ENCODE assay signal across 8 cellular contexts in the genomic region with DNA sequence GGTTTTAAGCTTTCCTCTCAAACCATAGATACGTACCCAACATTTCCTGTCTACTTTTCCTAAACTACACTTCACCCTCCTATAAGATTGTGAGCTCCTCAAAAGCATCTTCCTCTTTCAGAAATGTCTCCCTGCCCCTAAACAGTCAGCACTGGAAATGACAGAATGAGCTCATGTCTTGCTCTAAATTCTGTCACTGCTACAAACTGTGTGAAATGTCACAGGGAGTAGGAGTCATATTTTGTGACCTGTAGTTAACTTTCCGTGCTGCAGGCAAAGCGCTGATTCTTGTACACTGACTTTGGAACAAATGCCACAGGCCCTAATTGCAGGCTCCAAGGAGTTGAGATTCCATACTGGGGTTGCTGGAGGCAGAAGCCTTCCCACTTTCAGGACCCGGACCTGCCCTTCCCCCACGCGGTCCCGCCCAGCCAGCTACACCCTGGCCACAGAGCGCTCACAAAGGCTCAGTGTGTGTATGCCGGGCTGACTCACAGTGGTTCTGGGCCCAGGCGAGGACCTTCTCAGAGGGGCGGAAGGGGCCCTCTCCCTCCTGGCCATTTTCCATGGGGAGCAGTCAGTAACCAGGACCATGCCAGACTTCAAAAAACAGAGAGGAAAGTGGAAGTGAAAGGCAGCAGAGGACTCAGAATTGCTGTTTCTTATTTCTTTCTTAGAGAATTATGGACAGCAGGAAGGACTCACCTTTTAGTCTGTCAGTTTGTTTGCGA. TPM values are rescaled to one million over a fixed set of nuclear protein-coding genes. Genes with fewer than 3 reads are reported as not detected.
DNase-seq lines count a peak whose midpoint lies in the region; ATAC-seq and TF ChIP-seq lines count a peak whose summit lies in the region.

No MANE protein-coding gene starts in this region.

- H3K9me3 Mint-ChIP-seq in natural killer cell treated with Interleukin-12 subunit alpha and Interleukin-12 subunit beta and Interleukin-15 and Interleukin-18, amount 100 ng/mL, for 72 hours: no peaks in the 10 kb centered on the region

- H3K4me3 Mint-ChIP-seq in natural killer cell treated with Interleukin-12 subunit alpha and Interleukin-12 subunit beta and Interleukin-15 and Interleukin-18, amount 100 ng/mL, for 72 hours: peak overlapping the region; percentile 78

- peak; percentile 81 for ATAC-seq in Panc1
- peak; percentile 77 to 79 for ATAC-seq in natural killer cell treated with Interleukin-12 subunit alpha and Interleukin-12 subunit beta and Interleukin-15 and Interleukin-18, amount 100 ng/mL, for 72 hours

- peak overlapping the region in 1 of 2 experiments; percentile 10; a peak in 2 of 4 replicates for H3K4me3 ChIP-seq in Panc1 (ENCODE audit: low read depth in 2 of 2, low read length in 2 of 2)
- no peak overlapping the region for H3K4me3 ChIP-seq in fibroblast of mammary gland (ENCODE audit: control insufficient read depth, low read depth, low read length)

- no peaks in the 10 kb centered on the region for H3K27me3 ChIP-seq in Panc1 (ENCODE audit: control insufficient read depth, insufficient read depth, low read length)

- H3K9me3 ChIP-seq in Panc1 (ENCODE audit: control insufficient read depth, insufficient read depth, low read depth, low read length): no peaks in the 10 kb centered on the region

- no peaks in the 10 kb centered on the region for H3K36me3 Mint-ChIP-seq in natural killer cell treated with Interleukin-12 subunit alpha and Interleukin-12 subunit beta and Interleukin-15 and Interleukin-18, amount 100 ng/mL, for 72 hours

- H3K4me1 ChIP-seq in Panc1 (ENCODE audit: control insufficient read depth, insufficient read depth, low read length): peaks cover 36% of the 10 kb centered on the region

- in situ Hi-C loops in Panc1 (cut with HindIII; ENCODE audit: low pct_unique_long_range_greater_than_20kb, low sequenced_read_pairs): no loop called here

- no peak for TF ChIP-seq CTCF in GM20000 (IDR thresholded peaks at IDR 0.05; ENCODE audit: extremely low read depth, missing control alignments)
- no peak for TF ChIP-seq CTCF in Panc1 (IDR thresholded peaks at IDR 0.05)
- no peak for TF ChIP-seq CTCF in fibroblast of mammary gland (conservative IDR thresholded peaks at IDR 0.05; ENCODE audit: control insufficient read depth, insufficient read depth, low read depth, low read length)

- BruUV-seq in Panc1 (replicated peaks; lab: Mats Ljungman, UMichigan): no TSS peak

- intact Hi-C loops in Panc1 (cut with micrococcal nuclease; ENCODE audit: unreplicated experiment): loop anchor here (5.0 kb wide), 1 partner anchor 61 kb away; no protein-coding TSS in a partner anchor

- CTCF ChIA-PET in Panc1 (lab: Charles Lee): interaction anchor here (0.5 to 1.4 kb wide), 7 partner anchors 21 to 703 kb away, joined by 3 to 4 read pairs (median 3); partner anchors contain the start of gene SCD

- H3K27me3 Mint-ChIP-seq in natural killer cell treated with Interleukin-12 subunit alpha and Interleukin-12 subunit beta and Interleukin-15 and Interleukin-18, amount 100 ng/mL, for 72 hours: peaks cover 0 to 2% of the 10 kb centered on the region in 2 donors

- H3K27ac Mint-ChIP-seq in natural killer cell treated with Interleukin-12 subunit alpha and Interleukin-12 subunit beta and Interleukin-15 and Interleukin-18, amount 100 ng/mL, for 72 hours: no peak overlapping the region

- POLR2A ChIA-PET in Panc1 (lab: Charles Lee): interaction anchor here (1.3 to 1.8 kb wide), 2 partner anchors 9 to 24 kb away, joined by 6 to 13 read pairs; partner anchors contain the start of gene SCD

- H3K36me3 ChIP-seq in Panc1 (ENCODE audit: control insufficient read depth, insufficient read depth, low read length): peaks cover 3% of the 10 kb centered on the region; the same call in 1 of the 2 replicates

- peaks cover 22 to 30% of the 10 kb centered on the region in 2 donors for H3K4me1 Mint-ChIP-seq in natural killer cell treated with Interleukin-12 subunit alpha and Interleukin-12 subunit beta and Interleukin-15 and Interleukin-18, amount 100 ng/mL, for 72 hours (ENCODE audit: low read depth in 2 of 2)

- DNase-seq in GM20000 (ENCODE audit: low spot score) (peak; percentile 48), Panc1 (ENCODE audit: low read depth, low spot score) (peak; percentile 82), fibroblast of mammary gland (ENCODE audit: low read depth) (peak; percentile 90), substantia nigra (lab: John Stamatoyannopoulos, UW) (peak; percentile 26 to 94 (median 79)), NCI-H510A (lab: John Stamatoyannopoulos, UW) (no peak), NCI-H2029 (lab: John Stamatoyannopoulos, UW) (no peak)
- peak; percentile 37 for DNase-seq in activated T-helper 9 cell treated with anti-CD3 and anti-CD28 coated beads, Interleukin-2, amount 50 U/mL, for 16 hours (ENCODE audit: low read depth)
- peak; percentile 74 for DNase-seq in natural killer cell treated with Interleukin-12 subunit alpha and Interleukin-12 subunit beta and Interleukin-15 and Interleukin-18, amount 100 ng/mL, for 72 hours (ENCODE audit: low spot score)

- H3K27ac ChIP-seq in Panc1 (ENCODE audit: low read length) (peak overlapping the region; percentile 100), substantia nigra (ENCODE audit: low read depth, low read length, poor library complexity, severe bottlenecking) (peak overlapping the region; percentile 85)

RNA-seq across cellular contexts. Expression of gene SCD, which starts 24.1 kb away (rescaled TPM):
- total RNA-seq in Panc1 (2021; ENCODE audit: unreplicated experiment): 1,345 TPM
- polyA plus RNA-seq in Panc1 (2012; ENCODE audit: insufficient read length): 948 TPM
- total RNA-seq in natural killer cell treated with Interleukin-12 subunit alpha and Interleukin-12 subunit beta and Interleukin-15 and Interleukin-18, amount 100 ng/mL, for 72 hours: 10 to 100 TPM; 51.4 to 80.1 TPM

RNA-seq across cellular contexts. Expression of gene PKD2L1, which starts 41.1 kb away (rescaled TPM):
- not detected for total RNA-seq in Panc1 (2021; ENCODE audit: unreplicated experiment)
- not detected for polyA plus RNA-seq in Panc1 (2012; ENCODE audit: insufficient read length)
- total RNA-seq in natural killer cell treated with Interleukin-12 subunit alpha and Interleukin-12 subunit beta and Interleukin-15 and Interleukin-18, amount 100 ng/mL, for 72 hours: not detected

Comparison
In these comparisons a context has a peak if more than half of its experiments do, and no peak if none do; other contexts are left out.
1. DNase-seq: peak in GM20000 (single experiment), Panc1 (single experiment), activated T-helper 9 cell treated with anti-CD3 and anti-CD28 coated beads, Interleukin-2, amount 50 U/mL, for 16 hours (single experiment), fibroblast of mammary gland (single experiment), natural killer cell treated with Interleukin-12 subunit alpha and Interleukin-12 subunit beta and Interleukin-15 and Interleukin-18, amount 100 ng/mL, for 72 hours (single experiment) and substantia nigra (49 of 49); none in NCI-H510A (single experiment) and NCI-H2029 (single experiment).
2. RNA of gene SCD, which starts 24.1 kb away (total RNA-seq): 1,345 TPM in Panc1 (single experiment); 51.4 to 80.1 TPM in natural killer cell treated with Interleukin-12 subunit alpha and Interleukin-12 subunit beta and Interleukin-15 and Interleukin-18, amount 100 ng/mL, for 72 hours; every median in the first group is over 10 times any median in the second.